Comparison of ENCODE assay signal across 2 cellular contexts in the genomic region with DNA sequence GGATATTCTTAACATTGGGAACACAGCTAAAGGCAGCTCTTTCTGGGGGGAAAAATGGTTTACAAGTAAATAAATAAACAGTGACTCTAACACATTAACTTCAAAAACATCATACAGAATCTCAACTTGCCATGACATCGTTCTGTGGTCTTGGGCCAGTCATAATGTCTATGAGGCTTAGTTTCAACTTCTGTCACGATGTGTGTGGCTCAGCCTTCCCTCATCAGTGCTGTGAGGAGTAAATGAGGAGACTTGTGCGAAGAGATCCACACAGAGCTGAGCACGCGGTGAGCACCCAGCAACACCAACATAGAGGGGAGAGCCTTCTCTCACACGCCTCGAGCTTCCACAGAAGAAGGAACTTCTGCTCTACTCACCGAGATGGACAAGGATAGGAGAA.
TF ChIP-seq lines count a peak whose summit lies in the region.

No MANE protein-coding gene starts in this region.

TF ChIP-seq in IMR-90, 13 proteins besides CTCF, POLR2A, EP300 and RAD21:
- no peak for TF ChIP-seq ELK1 (IDR thresholded peaks at IDR 0.05; ENCODE audit: borderline replicate concordance, low read depth, low read length)
- TF ChIP-seq SMC3 (IDR thresholded peaks at IDR 0.05; ENCODE audit: low read depth, low read length): no peak
- TF ChIP-seq NFE2L2 (IDR thresholded peaks at IDR 0.05; ENCODE audit: low read depth, low read length): no peak
- no peak for TF ChIP-seq MAFK (IDR thresholded peaks at IDR 0.05; ENCODE audit: low read depth, low read length)
- no peak for TF ChIP-seq CHD1 (IDR thresholded peaks at IDR 0.05; ENCODE audit: low read depth, low read length)
- no peak for TF ChIP-seq RFX5 (IDR thresholded peaks at IDR 0.05; ENCODE audit: low read depth, low read length)
- TF ChIP-seq MXI1 (IDR thresholded peaks at IDR 0.05; ENCODE audit: borderline replicate concordance, low read depth, low read length): no peak
- no peak for TF ChIP-seq BHLHE40 (IDR thresholded peaks at IDR 0.05; ENCODE audit: low read depth, low read length)
- no peak for TF ChIP-seq USF2 (IDR thresholded peaks at IDR 0.05; ENCODE audit: low read depth, low read length)
- TF ChIP-seq FOS (IDR thresholded peaks at IDR 0.05; ENCODE audit: low read depth, low read length): no peak
- no peak for TF ChIP-seq CEBPB (IDR thresholded peaks at IDR 0.05; ENCODE audit: low read depth, low read length)

TF ChIP-seq in HepG2, 621 proteins besides CTCF, POLR2A, EP300 and RAD21:
- TF ChIP-seq, protein P1, sequence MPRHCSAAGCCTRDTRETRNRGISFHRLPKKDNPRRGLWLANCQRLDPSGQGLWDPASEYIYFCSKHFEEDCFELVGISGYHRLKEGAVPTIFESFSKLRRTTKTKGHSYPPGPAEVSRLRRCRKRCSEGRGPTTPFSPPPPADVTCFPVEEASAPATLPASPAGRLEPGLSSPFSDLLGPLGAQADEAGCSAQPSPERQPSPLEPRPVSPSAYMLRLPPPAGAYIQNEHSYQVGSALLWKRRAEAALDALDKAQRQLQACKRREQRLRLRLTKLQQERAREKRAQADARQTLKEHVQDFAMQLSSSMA (CRISPR knock-in tag; IDR thresholded peaks at IDR 0.05): no peak
- TF ChIP-seq ZNF251 (CRISPR knock-in tag; IDR thresholded peaks at IDR 0.05) (no peak), ZNF407 (CRISPR knock-in tag; IDR thresholded peaks at IDR 0.05; ENCODE audit: not compliant biosample characterization) (no peak), ARID2 (CRISPR knock-in tag; IDR thresholded peaks at IDR 0.05; ENCODE audit: borderline replicate concordance) (no peak), U2AF1 (optimal IDR thresholded peaks at IDR 0.05; ENCODE audit: low read depth, low read length) (no peak), CREM (IDR thresholded peaks at IDR 0.05) (no peak), CREM (CRISPR knock-in tag; IDR thresholded peaks at IDR 0.05) (no peak), TEAD3 (CRISPR knock-in tag; optimal IDR thresholded peaks at IDR 0.05; ENCODE audit: borderline replicate concordance) (no peak), ZNF703 (CRISPR knock-in tag; IDR thresholded peaks at IDR 0.05; ENCODE audit: borderline replicate concordance) (no peak), KLF13 (CRISPR knock-in tag; IDR thresholded peaks at IDR 0.05) (no peak), PCBP2 (optimal IDR thresholded peaks at IDR 0.05; ENCODE audit: low read depth, low read length, poor library complexity, severe bottlenecking) (no peak), NR3C1 (CRISPR knock-in tag; IDR thresholded peaks at IDR 0.05) (no peak), ZNF775 (CRISPR knock-in tag; IDR thresholded peaks at IDR 0.05; ENCODE audit: borderline replicate concordance) (no peak), ZNF558 (CRISPR knock-in tag; IDR thresholded peaks at IDR 0.05; ENCODE audit: borderline replicate concordance) (no peak), NRL (CRISPR knock-in tag; IDR thresholded peaks at IDR 0.05; ENCODE audit: borderline replicate concordance) (no peak), FIP1L1 (IDR thresholded peaks at IDR 0.05; ENCODE audit: borderline replicate concordance, insufficient read depth, low read depth, low read length) (no peak), JUND (CRISPR knock-in tag; IDR thresholded peaks at IDR 0.05) (no peak), DR1 (CRISPR knock-in tag; IDR thresholded peaks at IDR 0.05) (no peak), ZNF3 (CRISPR knock-in tag; IDR thresholded peaks at IDR 0.05) (no peak)
- TF ChIP-seq, protein P2, sequence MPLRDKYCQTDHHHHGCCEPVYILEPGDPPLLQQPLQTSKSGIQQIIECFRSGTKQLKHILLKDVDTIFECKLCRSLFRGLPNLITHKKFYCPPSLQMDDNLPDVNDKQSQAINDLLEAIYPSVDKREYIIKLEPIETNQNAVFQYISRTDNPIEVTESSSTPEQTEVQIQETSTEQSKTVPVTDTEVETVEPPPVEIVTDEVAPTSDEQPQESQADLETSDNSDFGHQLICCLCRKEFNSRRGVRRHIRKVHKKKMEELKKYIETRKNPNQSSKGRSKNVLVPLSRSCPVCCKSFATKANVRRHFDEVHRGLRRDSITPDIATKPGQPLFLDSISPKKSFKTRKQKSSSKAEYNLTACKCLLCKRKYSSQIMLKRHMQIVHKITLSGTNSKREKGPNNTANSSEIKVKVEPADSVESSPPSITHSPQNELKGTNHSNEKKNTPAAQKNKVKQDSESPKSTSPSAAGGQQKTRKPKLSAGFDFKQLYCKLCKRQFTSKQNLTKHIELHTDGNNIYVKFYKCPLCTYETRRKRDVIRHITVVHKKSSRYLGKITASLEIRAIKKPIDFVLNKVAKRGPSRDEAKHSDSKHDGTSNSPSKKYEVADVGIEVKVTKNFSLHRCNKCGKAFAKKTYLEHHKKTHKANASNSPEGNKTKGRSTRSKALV (CRISPR knock-in tag; IDR thresholded peaks at IDR 0.05): no peak
